In genomic region chr5:161431963-161432362, GRCh38 we compare ENCODE assay signal across 27 cellular contexts.
"Had no signal": no experiment of that assay in that cellular context is flagged by ENCODE, and none has a peak within 500 bp of the region (broad histone marks: within the 10 kb centered on the region; RNA-seq: fewer than 3 reads in every experiment).

No MANE protein-coding gene starts in this region.

- H3K27me3 ChIP-seq: ascending aorta, cardiac muscle cell had no signal

- H3K4me1 ChIP-seq: ascending aorta had no signal

- DNase-seq: activated CD4-positive, alpha-beta T cell treated with anti-CD3 and anti-CD28 coated beads, Interleukin-2, amount 10 ng/mL, durations not matched to agents 7 days and 5 days; activated CD4-positive, alpha-beta T cell treated with anti-CD3 and anti-CD28 coated beads, Interleukin-2, amount 50 U/mL, for 48 hours; activated CD8-positive, alpha-beta T cell treated with anti-CD3 and anti-CD28 coated beads, Interleukin-2, amount 10 ng/mL, durations not matched to agents 7 days and 5 days; activated gamma-delta T cell; activated naive CD4-positive, alpha-beta T cell treated with Interleukin-2 at 50 U/mL for 16 hours; activated naive CD8-positive, alpha-beta T cell treated with anti-CD3 and anti-CD28 coated beads, Interleukin-2, amount 10 ng/mL, durations not matched to agents 7 days and 5 days; activated T-cell treated with anti-CD3 and anti-CD28 coated beads, Interleukin-2, amount 50 U/mL, for 24 hours; amygdala; Karpas-422; KBM-7; NCI-H1105; NCI-H1417 treated with DMSO at 0.1 percent for 48 hours; NCI-H2081 treated with DMSO at 0.1 percent for 48 hours; NCI-H345; NCI-H524 treated with DMSO at 0.1 percent for 48 hours; PC-9; Right ventricle myocardium superior; SW 1271; T-helper 1 cell; T-helper 2 cell; T-helper 9 cell; WERI-Rb-1 had no signal

- H3K27ac ChIP-seq: ascending aorta, cardiac muscle cell, PC-9, WERI-Rb-1 had no signal

- H3K9me3 Mint-ChIP-seq: activated CD4-positive, alpha-beta T cell treated with anti-CD3 and anti-CD28 coated beads, Interleukin-2, amount 10 ng/mL, durations not matched to agents 7 days and 5 days; activated naive CD4-positive, alpha-beta T cell treated with anti-CD3 and anti-CD28 coated beads, Interleukin-2, amount 50 U/mL, for 24 hours; activated naive CD8-positive, alpha-beta T cell treated with anti-CD3 and anti-CD28 coated beads, Interleukin-2, amount 10 ng/mL, durations not matched to agents 7 days and 5 days; activated T-cell treated with anti-CD3 and anti-CD28 coated beads, Interleukin-2, amount 50 U/mL, for 24 hours; activated T-helper 2 cell treated with anti-CD3 and anti-CD28 coated beads, Interferon-gamma antibody, Interleukin-2, Interleukin-4, amounts not matched to agents 10 μg/mL and 5 μg/mL and 100 μg/mL, durations not matched to agents 14 hours and 24 hours and 36 hours; IgD-negative memory B cell had no signal

- H3K27me3 Mint-ChIP-seq: activated CD4-positive, alpha-beta T cell treated with anti-CD3 and anti-CD28 coated beads, Interleukin-2, amount 10 ng/mL, durations not matched to agents 7 days and 5 days; activated naive CD4-positive, alpha-beta T cell treated with anti-CD3 and anti-CD28 coated beads, Interleukin-2, amount 50 U/mL, for 24 hours; activated naive CD8-positive, alpha-beta T cell treated with anti-CD3 and anti-CD28 coated beads, Interleukin-2, amount 10 ng/mL, durations not matched to agents 7 days and 5 days; activated T-cell treated with anti-CD3 and anti-CD28 coated beads, Interleukin-2, amount 50 U/mL, for 24 hours; IgD-negative memory B cell had no signal

- H3K4me3 Mint-ChIP-seq: activated CD4-positive, alpha-beta T cell treated with anti-CD3 and anti-CD28 coated beads, Interleukin-2, amount 10 ng/mL, durations not matched to agents 7 days and 5 days; activated CD8-positive, alpha-beta T cell treated with anti-CD3 and anti-CD28 coated beads, Interleukin-2, amount 10 ng/mL, durations not matched to agents 7 days and 5 days; activated naive CD4-positive, alpha-beta T cell treated with anti-CD3 and anti-CD28 coated beads, Interleukin-2, amount 50 U/mL, for 24 hours; activated naive CD8-positive, alpha-beta T cell treated with anti-CD3 and anti-CD28 coated beads, Interleukin-2, amount 10 ng/mL, durations not matched to agents 7 days and 5 days; activated T-cell treated with anti-CD3 and anti-CD28 coated beads, Interleukin-2, amount 50 U/mL, for 24 hours had no signal

- H2AFZ ChIP-seq: PC-9 had no signal

- H3K36me3 ChIP-seq: ascending aorta, cardiac muscle cell, WERI-Rb-1 had no signal

- H3K27ac Mint-ChIP-seq: activated CD4-positive, alpha-beta T cell treated with anti-CD3 and anti-CD28 coated beads, Interleukin-2, amount 10 ng/mL, durations not matched to agents 7 days and 5 days; activated CD8-positive, alpha-beta T cell treated with anti-CD3 and anti-CD28 coated beads, Interleukin-2, amount 10 ng/mL, durations not matched to agents 7 days and 5 days; activated naive CD4-positive, alpha-beta T cell treated with anti-CD3 and anti-CD28 coated beads, Interleukin-2, amount 50 U/mL, for 24 hours; activated naive CD8-positive, alpha-beta T cell treated with anti-CD3 and anti-CD28 coated beads, Interleukin-2, amount 10 ng/mL, durations not matched to agents 7 days and 5 days; activated T-cell treated with anti-CD3 and anti-CD28 coated beads, Interleukin-2, amount 50 U/mL, for 24 hours; activated T-helper 2 cell treated with anti-CD3 and anti-CD28 coated beads, Interferon-gamma antibody, Interleukin-2, Interleukin-4, amounts not matched to agents 10 μg/mL and 5 μg/mL and 100 μg/mL, durations not matched to agents 14 hours and 24 hours and 36 hours; IgD-negative memory B cell had no signal

- ATAC-seq: activated CD8-positive, alpha-beta T cell treated with anti-CD3 and anti-CD28 coated beads, Interleukin-2, amount 10 ng/mL, durations not matched to agents 7 days and 5 days had no signal

- H3K9me3 ChIP-seq: ascending aorta had no signal

- H3K4me2 ChIP-seq: PC-9 had no signal

- H3K36me3 Mint-ChIP-seq: activated naive CD4-positive, alpha-beta T cell treated with anti-CD3 and anti-CD28 coated beads, Interleukin-2, amount 50 U/mL, for 24 hours; activated naive CD8-positive, alpha-beta T cell treated with anti-CD3 and anti-CD28 coated beads, Interleukin-2, amount 10 ng/mL, durations not matched to agents 7 days and 5 days; IgD-negative memory B cell had no signal

- H3K4me3 ChIP-seq: ascending aorta, cardiac muscle cell, PC-9 had no signal

- H3K4me1 Mint-ChIP-seq: activated CD4-positive, alpha-beta T cell treated with anti-CD3 and anti-CD28 coated beads, Interleukin-2, amount 10 ng/mL, durations not matched to agents 7 days and 5 days; activated naive CD4-positive, alpha-beta T cell treated with anti-CD3 and anti-CD28 coated beads, Interleukin-2, amount 50 U/mL, for 24 hours; activated naive CD8-positive, alpha-beta T cell treated with anti-CD3 and anti-CD28 coated beads, Interleukin-2, amount 10 ng/mL, durations not matched to agents 7 days and 5 days; IgD-negative memory B cell had no signal
